ENCODE assay signal across 14 cellular contexts in the genomic region with DNA sequence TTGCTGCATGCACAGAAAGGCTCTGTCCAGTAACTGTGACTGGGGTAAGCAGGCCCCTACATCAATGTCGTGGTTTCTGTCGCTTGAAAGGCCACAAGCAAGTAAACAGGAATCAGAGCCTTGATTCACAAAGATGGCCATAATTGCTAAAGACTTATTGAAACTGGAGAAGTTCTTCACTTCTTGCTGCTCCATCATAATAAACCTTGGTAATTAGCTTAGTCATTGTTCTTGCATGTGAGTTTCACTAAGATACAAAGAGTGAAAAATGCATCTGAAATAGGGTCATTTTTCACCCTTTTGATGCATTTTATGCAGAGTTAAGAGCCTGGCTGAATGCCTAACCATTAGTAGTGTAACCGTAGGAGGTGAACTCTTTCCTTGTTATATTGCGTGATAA. TPM values are rescaled to one million over a fixed set of nuclear protein-coding genes. Genes with fewer than 3 reads are reported as not detected.
DNase-seq lines count a peak whose midpoint lies in the region; ATAC-seq, FAIRE-seq and TF ChIP-seq lines count a peak whose summit lies in the region.
"Had no signal": no experiment of that assay in that cellular context is flagged by ENCODE, and none has a peak within 500 bp of the region (broad histone marks: within the 10 kb centered on the region; RNA-seq: fewer than 3 reads in every experiment).

No MANE protein-coding gene starts in this region.

- no peak overlapping the region for H3K4me3 Mint-ChIP-seq in Caco-2 (ENCODE audit: unreplicated experiment)
- H3K4me3 Mint-ChIP-seq: activated CD4-positive, alpha-beta memory T cell treated with anti-CD3 and anti-CD28 coated beads for 36 hours had no signal

- H3K36me3 ChIP-seq in HUES6 (ENCODE audit: control insufficient read depth, insufficient read depth, low read length) (no peaks in the 10 kb centered on the region), kidney (ENCODE audit: control insufficient read depth in 1 of 2, insufficient read depth in 2 of 2, low read length in 2 of 2) (no peaks in the 10 kb centered on the region), stomach smooth muscle (ENCODE audit: control insufficient read depth in 2 of 2, insufficient read depth in 2 of 2, low read length in 2 of 2) (no peaks in the 10 kb centered on the region), Caco-2 (ENCODE audit: control insufficient read depth, insufficient read depth, low read length) (no peaks in the 10 kb centered on the region)

- no peak overlapping the region for H3K9ac ChIP-seq in HUES6 (ENCODE audit: low read length)
- H3K9ac ChIP-seq in kidney (ENCODE audit: low read length in 2 of 2), result peak overlapping the region in 1 of 2 donors; percentile 76
- no peak overlapping the region for H3K9ac ChIP-seq in stomach smooth muscle (ENCODE audit: low read length in 2 of 2)

- no peak for ATAC-seq in GM21526 (IDR thresholded peaks at IDR 0.05; ENCODE audit: low FRiP score, unreplicated experiment)

- POLR2A ChIA-PET in Caco-2 (lab: Charles Lee), result no interaction called here

- TF ChIP-seq CTCF in astrocyte of the cerebellum (IDR thresholded peaks at IDR 0.05; ENCODE audit: low read depth, low read length, missing control alignments) (no peak), kidney (IDR thresholded peaks at IDR 0.05; ENCODE audit: borderline replicate concordance, extremely low read depth, insufficient read depth) (no peak), Caco-2 (IDR thresholded peaks at IDR 0.05; ENCODE audit: insufficient read depth in 1 of 2, low read depth in 1 of 2, low read length in 1 of 2, severe bottlenecking in 1 of 2, unreplicated experiment in 1 of 2) (no peak)

- CTCF ChIA-PET in Caco-2 (lab: Charles Lee), result no interaction called here

- H3K27me3 Mint-ChIP-seq in Caco-2 (ENCODE audit: insufficient read depth, unreplicated experiment), result peaks cover 26% of the 10 kb centered on the region

- intact Hi-C loops in kidney (cut with DNase I), result no loop called here
- intact Hi-C loops in Caco-2 (cut with micrococcal nuclease; ENCODE audit: unreplicated experiment), result no loop called here

- H3K36me3 Mint-ChIP-seq in Caco-2 (ENCODE audit: insufficient read depth, unreplicated experiment), result no peaks in the 10 kb centered on the region
- H3K36me3 Mint-ChIP-seq: activated CD4-positive, alpha-beta memory T cell treated with anti-CD3 and anti-CD28 coated beads for 36 hours had no signal

- H3K9me3 ChIP-seq in HUES6 (ENCODE audit: control insufficient read depth, insufficient read depth, low read depth, low read length) (no peaks in the 10 kb centered on the region), kidney (ENCODE audit: control insufficient read depth in 1 of 2, low read length in 2 of 2) (no peaks in the 10 kb centered on the region), stomach smooth muscle (ENCODE audit: control insufficient read depth in 2 of 2, low read length in 2 of 2) (no peaks in the 10 kb centered on the region), Caco-2 (no peaks in the 10 kb centered on the region)

- FAIRE-seq in kidney (lab: Jason Lieb, UNC), result no peak
- FAIRE-seq: GM18507, H1 had no signal

- H3K4me3 ChIP-seq in HUES6 (ENCODE audit: low read depth, low read length) (peak overlapping the region; percentile 20; the same call in 1 of the 2 replicates), astrocyte of the cerebellum (ENCODE audit: low read depth, low read length) (peak overlapping the region; percentile 60), kidney (ENCODE audit: low read length in 2 of 2) (peak overlapping the region; percentile 46 to 76), stomach smooth muscle (ENCODE audit: low read length in 2 of 2) (peak overlapping the region; percentile 36 to 38), Caco-2 (ENCODE audit: low read depth, low read length) (no peak overlapping the region)

- H3K27me3 ChIP-seq in HUES6 (ENCODE audit: control insufficient read depth, insufficient read depth, low read length) (peaks cover 55% of the 10 kb centered on the region), stomach smooth muscle (ENCODE audit: control insufficient read depth in 1 of 2, insufficient read depth in 2 of 2, low read length in 2 of 2) (no peaks in the 10 kb centered on the region), Caco-2 (replicated peaks; ENCODE audit: control insufficient read depth, insufficient read depth, low read length) (no peaks in the 10 kb centered on the region; the same call in 1 of the 2 replicates)

- no peak overlapping the region for H3K27ac Mint-ChIP-seq in Caco-2 (ENCODE audit: unreplicated experiment)
- H3K27ac Mint-ChIP-seq: activated CD4-positive, alpha-beta memory T cell treated with anti-CD3 and anti-CD28 coated beads for 36 hours had no signal

- no peak for DNase-seq in astrocyte of the cerebellum (ENCODE audit: low read depth)
- no peak for DNase-seq in kidney
- no peak for DNase-seq in SKM-1 (lab: John Stamatoyannopoulos, UW; ENCODE audit: unreplicated experiment)
- DNase-seq in Caco-2, result no peak
- DNase-seq: activated CD4-positive, alpha-beta memory T cell treated with anti-CD3 and anti-CD28 coated beads for 36 hours; erythroblast; SHP77 treated with DMSO at 0.1 percent for 48 hours; stimulated activated CD4-positive, alpha-beta T cell treated with anti-CD3 and anti-CD28 coated beads, Interleukin-4, amount 100 ng/mL, for 4 hours; stimulated activated naive CD4-positive, alpha-beta T cell treated with Interleukin-2 at 50 U/mL for 16 hours had no signal

- H3K9me3 Mint-ChIP-seq in Caco-2 (ENCODE audit: unreplicated experiment), result no peaks in the 10 kb centered on the region
- H3K9me3 Mint-ChIP-seq: activated CD4-positive, alpha-beta memory T cell treated with anti-CD3 and anti-CD28 coated beads for 36 hours had no signal

- in situ Hi-C loops in astrocyte of the cerebellum (cut with HindIII; ENCODE audit: low sequenced_read_pairs), result loop anchor here (25.0 kb wide), 1 partner anchor 567 kb away; no protein-coding TSS in a partner anchor

- peaks cover 17% of the 10 kb centered on the region for H3K4me1 ChIP-seq in HUES6 (ENCODE audit: control insufficient read depth, insufficient read depth, low read length)
- peaks cover 0 to 3% of the 10 kb centered on the region in 2 donors for H3K4me1 ChIP-seq in kidney (ENCODE audit: control insufficient read depth in 1 of 2, insufficient read depth in 1 of 2, low read depth in 1 of 2, low read length in 2 of 2)
- H3K4me1 ChIP-seq in stomach smooth muscle (ENCODE audit: control insufficient read depth, insufficient read depth, low read length), result peaks cover 29% of the 10 kb centered on the region
- H3K4me1 ChIP-seq in Caco-2, result no peaks in the 10 kb centered on the region

- no TSS peak for BruUV-seq in Caco-2 (replicated peaks; lab: Mats Ljungman, UMichigan)

- H3K4me1 Mint-ChIP-seq in Caco-2 (ENCODE audit: low read depth, unreplicated experiment), result peaks cover 7% of the 10 kb centered on the region

- H3K27ac ChIP-seq in HUES6 (ENCODE audit: low read depth, low read length) (no peak overlapping the region), kidney (ENCODE audit: low read depth in 2 of 2, low read length in 2 of 2) (peak overlapping the region in 1 of 2 donors; percentile 59), stomach smooth muscle (ENCODE audit: low read length) (no peak overlapping the region)

RNA-seq across cellular contexts. Expression of gene SEMA6D, which starts 3.2 kb away (rescaled TPM):
- 16.9 TPM for total RNA-seq in kidney
- 12.9 TPM for polyA plus RNA-seq in kidney (ENCODE audit: insufficient read depth, low read depth, low replicate concordance)
- 0.18 and 0.67 TPM in 2 replicates for total RNA-seq in Caco-2 (2022)
- total RNA-seq: activated CD4-positive, alpha-beta memory T cell treated with anti-CD3 and anti-CD28 coated beads for 36 hours had no signal

Comparison
In these comparisons a context has a peak if more than half of its experiments do, and no peak if none do; other contexts are left out.
1. RNA of gene SEMA6D, which starts 3.2 kb away (total RNA-seq): 16.9 TPM in kidney (single experiment); 0.18 to 0.67 TPM in Caco-2; every median in the first group is over 10 times any median in the second.